ENCODE assay signal across 14 cellular contexts in the genomic region with DNA sequence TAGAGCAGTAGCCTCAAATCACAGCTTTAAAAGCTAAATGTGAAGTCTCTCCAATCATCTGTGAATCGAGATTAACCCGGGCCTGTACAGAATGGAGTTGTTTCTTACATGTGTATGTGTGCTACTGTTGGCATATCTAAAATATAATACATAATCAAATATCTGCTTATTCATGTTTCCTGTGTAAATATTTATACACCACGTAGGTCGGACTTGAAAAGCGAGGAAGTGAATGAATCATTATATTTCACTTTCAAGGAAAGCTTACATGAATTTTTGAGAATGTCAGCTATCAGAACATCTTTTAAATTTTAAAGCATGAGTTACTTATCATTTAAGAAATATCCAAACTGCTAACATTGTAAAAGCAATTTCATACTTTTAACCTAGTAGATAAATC.
DNase-seq lines count a peak whose midpoint lies in the region; ATAC-seq lines count a peak whose summit lies in the region.
"Had no signal": no experiment of that assay in that cellular context is flagged by ENCODE, and none has a peak within 500 bp of the region (broad histone marks: within the 10 kb centered on the region; RNA-seq: fewer than 3 reads in every experiment).

No MANE protein-coding gene starts in this region.

- peak; percentile 66 for DNase-seq in HT-29 (ENCODE audit: low spot score)
- peak; percentile 29 for DNase-seq in NCI-H2029 treated with DMSO at 0.1 percent for 48 hours (lab: John Stamatoyannopoulos, UW)
- peak; percentile 13 for DNase-seq in amniotic epithelial cell (ENCODE audit: low read depth)
- DNase-seq in iris pigment epithelial cell (ENCODE audit: low read depth) = peak; percentile 64
- no peak for DNase-seq in retina
- DNase-seq in KG1 (lab: John Stamatoyannopoulos, UW) = no peak
- DNase-seq: activated CD8-positive, alpha-beta memory T cell treated with anti-CD3 and anti-CD28 coated beads for 24 hours; Calu3; mesendoderm; psoas muscle; Right ventricle myocardium superior; thyroid gland had no signal

- ATAC-seq in HG03378 (IDR thresholded peaks at IDR 0.05; ENCODE audit: unreplicated experiment) = no peak
- ATAC-seq: activated CD4-positive, CD25-positive, alpha-beta regulatory T cell treated with anti-CD3 and anti-CD28 coated beads, Interleukin-2, amount 50 U/mL, for 24 hours; psoas muscle had no signal

Comparison
In these comparisons a context has a peak if more than half of its experiments do, and no peak if none do; other contexts are left out.
1. DNase-seq: peak in HT-29 (single experiment), NCI-H2029 treated with DMSO at 0.1 percent for 48 hours (single experiment), amniotic epithelial cell (single experiment) and iris pigment epithelial cell (single experiment); none in retina (single experiment) and KG1 (single experiment).